In the genomic region with DNA sequence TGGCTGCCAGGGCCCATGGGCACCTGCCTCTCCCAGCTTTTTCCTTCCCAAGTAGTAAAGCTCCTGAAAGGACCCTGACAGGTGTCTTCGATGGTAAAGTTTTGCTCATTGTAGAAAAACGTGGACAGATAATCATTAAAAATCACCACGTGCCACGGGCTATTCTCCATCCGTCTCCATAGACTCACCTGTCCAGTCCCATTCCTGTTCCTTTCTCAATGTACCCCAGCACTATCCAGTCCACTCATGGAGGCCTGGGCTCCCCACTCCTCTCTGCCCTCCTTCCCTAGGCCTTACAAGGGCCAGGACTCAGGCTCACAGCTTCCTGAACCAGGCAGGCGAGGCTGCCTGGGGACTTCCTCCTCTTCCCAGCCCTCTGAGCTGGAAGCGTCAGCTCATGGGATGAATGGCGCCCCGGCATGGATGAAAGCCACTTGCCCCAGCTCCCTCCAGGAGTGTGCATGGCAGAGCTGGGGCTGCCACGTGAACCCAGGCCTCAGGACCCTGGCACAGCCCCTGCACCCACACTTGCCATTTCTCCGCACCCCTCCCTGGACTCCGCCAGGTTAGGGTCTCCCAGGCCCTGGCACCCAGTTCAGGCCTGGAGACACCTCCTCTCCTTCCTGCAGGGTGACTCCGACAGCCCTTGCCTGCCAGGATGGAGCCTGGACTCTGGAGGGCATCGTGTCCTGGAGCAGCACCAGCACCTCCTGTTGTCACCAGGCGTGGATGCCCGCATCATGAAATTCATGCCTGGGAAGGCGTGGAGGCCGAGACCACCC, we compare ENCODE assay signal across 1 cellular context.
TF ChIP-seq lines count a peak whose summit lies in the region.

No MANE protein-coding gene starts in this region.

TF ChIP-seq in HepG2, 621 proteins besides CTCF, POLR2A, EP300 and RAD21 (continued from another document and continues in another):
- TF ChIP-seq ZNF407 (CRISPR knock-in tag; IDR thresholded peaks at IDR 0.05; ENCODE audit: not compliant biosample characterization) (no peak), IKZF4 (CRISPR knock-in tag; IDR thresholded peaks at IDR 0.05; ENCODE audit: borderline replicate concordance, low read depth, not compliant biosample characterization) (no peak), MTF2 (CRISPR knock-in tag; IDR thresholded peaks at IDR 0.05; ENCODE audit: borderline replicate concordance) (no peak), DR1 (CRISPR knock-in tag; IDR thresholded peaks at IDR 0.05) (no peak), ATAD3A (CRISPR knock-in tag; IDR thresholded peaks at IDR 0.05) (0 out of 2 replicates have a peak, but pooled peaks have one; percentile 63), ZNF879 (CRISPR knock-in tag; IDR thresholded peaks at IDR 0.05) (no peak), AHR (CRISPR knock-in tag; IDR thresholded peaks at IDR 0.05) (no peak; the same call in 1 of the 2 replicates), SMC3 (IDR thresholded peaks at IDR 0.05; ENCODE audit: low read length) (no peak), ZNF616 (CRISPR knock-in tag; IDR thresholded peaks at IDR 0.05; ENCODE audit: low read depth) (no peak), CENPX (CRISPR knock-in tag; IDR thresholded peaks at IDR 0.05) (no peak), PHF20 (CRISPR knock-in tag; IDR thresholded peaks at IDR 0.05) (no peak), ZNF496 (CRISPR knock-in tag; IDR thresholded peaks at IDR 0.05; ENCODE audit: insufficient replicate concordance) (no peak), ZFYVE20 (CRISPR knock-in tag; IDR thresholded peaks at IDR 0.05; ENCODE audit: borderline replicate concordance, low read depth) (0 out of 2 replicates have a peak, but pooled peaks have one; percentile 1), ASH2L (IDR thresholded peaks at IDR 0.05; ENCODE audit: insufficient read length, low read depth, low read length) (no peak), AKNA (CRISPR knock-in tag; IDR thresholded peaks at IDR 0.05; ENCODE audit: borderline replicate concordance) (no peak), GZF1 (CRISPR knock-in tag; IDR thresholded peaks at IDR 0.05) (no peak), SMARCE1 (IDR thresholded peaks at IDR 0.05; ENCODE audit: borderline replicate concordance) (no peak), HMGA1 (CRISPR knock-in tag; conservative IDR thresholded peaks at IDR 0.05) (no peak), ZC3H4 (CRISPR knock-in tag; IDR thresholded peaks at IDR 0.05; ENCODE audit: borderline replicate concordance) (no peak), BRF2 (CRISPR knock-in tag; IDR thresholded peaks at IDR 0.05) (no peak), POGK (CRISPR knock-in tag; conservative IDR thresholded peaks at IDR 0.05) (no peak), ZNF749 (CRISPR knock-in tag; IDR thresholded peaks at IDR 0.05; ENCODE audit: borderline replicate concordance) (no peak), POLR2AphosphoS2 (IDR thresholded peaks at IDR 0.05; ENCODE audit: low read depth, low read length) (peak; percentile 21; the same call in 1 of the 2 replicates), MXD4 (CRISPR knock-in tag; IDR thresholded peaks at IDR 0.05) (no peak), ZXDC (CRISPR knock-in tag; IDR thresholded peaks at IDR 0.05) (0 out of 2 replicates have a peak, but pooled peaks have one; percentile 34)
- TF ChIP-seq, protein P1, sequence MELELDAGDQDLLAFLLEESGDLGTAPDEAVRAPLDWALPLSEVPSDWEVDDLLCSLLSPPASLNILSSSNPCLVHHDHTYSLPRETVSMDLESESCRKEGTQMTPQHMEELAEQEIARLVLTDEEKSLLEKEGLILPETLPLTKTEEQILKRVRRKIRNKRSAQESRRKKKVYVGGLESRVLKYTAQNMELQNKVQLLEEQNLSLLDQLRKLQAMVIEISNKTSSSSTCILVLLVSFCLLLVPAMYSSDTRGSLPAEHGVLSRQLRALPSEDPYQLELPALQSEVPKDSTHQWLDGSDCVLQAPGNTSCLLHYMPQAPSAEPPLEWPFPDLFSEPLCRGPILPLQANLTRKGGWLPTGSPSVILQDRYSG (CRISPR knock-in tag; IDR thresholded peaks at IDR 0.05) = no peak
- TF ChIP-seq, protein P2, sequence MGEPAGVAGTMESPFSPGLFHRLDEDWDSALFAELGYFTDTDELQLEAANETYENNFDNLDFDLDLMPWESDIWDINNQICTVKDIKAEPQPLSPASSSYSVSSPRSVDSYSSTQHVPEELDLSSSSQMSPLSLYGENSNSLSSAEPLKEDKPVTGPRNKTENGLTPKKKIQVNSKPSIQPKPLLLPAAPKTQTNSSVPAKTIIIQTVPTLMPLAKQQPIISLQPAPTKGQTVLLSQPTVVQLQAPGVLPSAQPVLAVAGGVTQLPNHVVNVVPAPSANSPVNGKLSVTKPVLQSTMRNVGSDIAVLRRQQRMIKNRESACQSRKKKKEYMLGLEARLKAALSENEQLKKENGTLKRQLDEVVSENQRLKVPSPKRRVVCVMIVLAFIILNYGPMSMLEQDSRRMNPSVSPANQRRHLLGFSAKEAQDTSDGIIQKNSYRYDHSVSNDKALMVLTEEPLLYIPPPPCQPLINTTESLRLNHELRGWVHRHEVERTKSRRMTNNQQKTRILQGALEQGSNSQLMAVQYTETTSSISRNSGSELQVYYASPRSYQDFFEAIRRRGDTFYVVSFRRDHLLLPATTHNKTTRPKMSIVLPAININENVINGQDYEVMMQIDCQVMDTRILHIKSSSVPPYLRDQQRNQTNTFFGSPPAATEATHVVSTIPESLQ (CRISPR knock-in tag; conservative IDR thresholded peaks at IDR 0.05) = no peak
